ENCODE assay signal across 1 cellular context in the genomic region with DNA sequence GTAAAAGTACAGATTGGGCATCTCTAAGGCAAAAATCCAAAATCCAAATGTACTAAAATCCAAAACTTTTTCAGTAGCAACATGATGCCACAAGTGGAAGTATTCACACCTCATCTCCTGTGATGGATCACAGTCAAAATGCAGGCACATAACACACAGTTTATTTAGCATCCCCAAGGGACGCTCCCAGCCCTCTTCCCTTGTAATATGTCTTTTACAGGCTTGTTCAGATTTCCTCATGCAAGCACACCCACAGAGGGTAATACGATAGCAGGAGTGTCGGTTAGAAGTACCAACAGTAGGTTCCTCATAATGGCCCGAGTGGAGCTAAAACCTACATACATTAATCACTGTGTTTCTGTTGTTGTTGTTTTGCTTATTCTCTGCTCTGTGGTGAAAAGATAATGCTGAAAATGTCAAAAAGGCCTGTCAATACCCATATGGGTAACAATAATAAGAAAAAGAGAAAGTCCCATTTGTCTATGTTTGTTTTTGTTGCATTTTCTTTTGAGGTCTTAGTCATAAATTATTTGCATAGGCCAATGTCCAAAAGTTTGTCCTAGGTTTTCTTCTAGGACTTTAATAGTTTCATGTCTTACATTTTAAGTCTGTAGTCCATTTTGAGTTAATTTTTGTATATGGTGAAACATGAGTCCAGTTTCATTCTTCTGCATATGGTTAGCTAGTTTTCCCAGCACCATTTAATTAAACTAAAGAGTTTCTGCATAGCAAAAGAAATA.
TF ChIP-seq lines count a peak whose summit lies in the region.

No MANE protein-coding gene starts in this region.

TF ChIP-seq in HEK293, 187 proteins besides CTCF, POLR2A, EP300 and RAD21 (continued from another document and continues in another):
- TF ChIP-seq ZNF518A (tag by site-specific recombination; conservative IDR thresholded peaks at IDR 0.05; ENCODE audit: low read depth) (no peak), ZNF777 (tag by site-specific recombination; IDR thresholded peaks at IDR 0.05; ENCODE audit: borderline replicate concordance) (no peak), KLF8 (tag by site-specific recombination; IDR thresholded peaks at IDR 0.05) (no peak), ZEB2 (tag by site-specific recombination; IDR thresholded peaks at IDR 0.05) (no peak), KLF16 (tag by site-specific recombination; IDR thresholded peaks at IDR 0.05) (no peak), ZNF785 (tag by site-specific recombination; IDR thresholded peaks at IDR 0.05) (no peak), ZNF112 (tag by site-specific recombination; IDR thresholded peaks at IDR 0.05) (no peak), ZNF544 (tag by site-specific recombination; IDR thresholded peaks at IDR 0.05) (no peak), YY1 (tag by site-specific recombination; IDR thresholded peaks at IDR 0.05) (no peak), ZBTB49 (tag by site-specific recombination; IDR thresholded peaks at IDR 0.05; ENCODE audit: low read depth) (no peak), ZNF280D (tag by site-specific recombination; IDR thresholded peaks at IDR 0.05) (no peak), ZNF624 (tag by site-specific recombination; IDR thresholded peaks at IDR 0.05) (no peak), ZNF837 (tag by site-specific recombination; IDR thresholded peaks at IDR 0.05) (no peak), SCRT2 (tag by site-specific recombination; IDR thresholded peaks at IDR 0.05) (peak; percentile 81), ZNF629 (tag by site-specific recombination; IDR thresholded peaks at IDR 0.05) (0 out of 2 replicates have a peak, but pooled peaks have one; percentile 16), ZNF548 (tag by site-specific recombination; IDR thresholded peaks at IDR 0.05) (no peak), REPIN1 (tag by site-specific recombination; IDR thresholded peaks at IDR 0.05; ENCODE audit: low read depth) (no peak), ZBTB17 (tag by site-specific recombination; IDR thresholded peaks at IDR 0.05) (no peak), ZNF701 (tag by site-specific recombination; IDR thresholded peaks at IDR 0.05) (no peak), SALL2 (tag by site-specific recombination; IDR thresholded peaks at IDR 0.05; ENCODE audit: borderline replicate concordance) (no peak), ZNF843 (tag by site-specific recombination; IDR thresholded peaks at IDR 0.05) (peak; percentile 52; the same call in 1 of the 2 replicates), SP2 (tag by site-specific recombination; IDR thresholded peaks at IDR 0.05) (no peak), ZNF792 (tag by site-specific recombination; IDR thresholded peaks at IDR 0.05) (no peak), ZNF600 (tag by site-specific recombination; IDR thresholded peaks at IDR 0.05) (no peak), ZNF398 (tag by site-specific recombination; IDR thresholded peaks at IDR 0.05) (no peak), BCL6B (tag by site-specific recombination; IDR thresholded peaks at IDR 0.05) (no peak), ZNF394 (tag by site-specific recombination; IDR thresholded peaks at IDR 0.05; ENCODE audit: borderline replicate concordance) (no peak), ZNF138 (tag by site-specific recombination; IDR thresholded peaks at IDR 0.05; ENCODE audit: borderline replicate concordance) (no peak), HOXA7 (CRISPR knock-in tag; IDR thresholded peaks at IDR 0.05; ENCODE audit: borderline replicate concordance) (no peak), GFI1B (tag by site-specific recombination; IDR thresholded peaks at IDR 0.05) (0 out of 2 replicates have a peak, but pooled peaks have one; percentile 42), BCL11B (tag by site-specific recombination; IDR thresholded peaks at IDR 0.05; ENCODE audit: low read depth) (no peak), ZNF747 (tag by site-specific recombination; IDR thresholded peaks at IDR 0.05) (no peak), ZBTB48 (tag by site-specific recombination; IDR thresholded peaks at IDR 0.05) (no peak), EGR2 (tag by site-specific recombination; IDR thresholded peaks at IDR 0.05; ENCODE audit: low read depth) (peak; percentile 16; the same call in 1 of the 2 replicates), ZNF621 (tag by site-specific recombination; IDR thresholded peaks at IDR 0.05) (no peak), ZBTB21 (tag by site-specific recombination; IDR thresholded peaks at IDR 0.05) (no peak)
- TF ChIP-seq, protein P1, sequence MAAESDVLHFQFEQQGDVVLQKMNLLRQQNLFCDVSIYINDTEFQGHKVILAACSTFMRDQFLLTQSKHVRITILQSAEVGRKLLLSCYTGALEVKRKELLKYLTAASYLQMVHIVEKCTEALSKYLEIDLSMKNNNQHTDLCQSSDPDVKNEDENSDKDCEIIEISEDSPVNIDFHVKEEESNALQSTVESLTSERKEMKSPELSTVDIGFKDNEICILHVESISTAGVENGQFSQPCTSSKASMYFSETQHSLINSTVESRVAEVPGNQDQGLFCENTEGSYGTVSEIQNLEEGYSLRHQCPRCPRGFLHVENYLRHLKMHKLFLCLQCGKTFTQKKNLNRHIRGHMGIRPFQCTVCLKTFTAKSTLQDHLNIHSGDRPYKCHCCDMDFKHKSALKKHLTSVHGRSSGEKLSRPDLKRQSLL (tag by site-specific recombination; IDR thresholded peaks at IDR 0.05): no peak
- TF ChIP-seq, protein P2, sequence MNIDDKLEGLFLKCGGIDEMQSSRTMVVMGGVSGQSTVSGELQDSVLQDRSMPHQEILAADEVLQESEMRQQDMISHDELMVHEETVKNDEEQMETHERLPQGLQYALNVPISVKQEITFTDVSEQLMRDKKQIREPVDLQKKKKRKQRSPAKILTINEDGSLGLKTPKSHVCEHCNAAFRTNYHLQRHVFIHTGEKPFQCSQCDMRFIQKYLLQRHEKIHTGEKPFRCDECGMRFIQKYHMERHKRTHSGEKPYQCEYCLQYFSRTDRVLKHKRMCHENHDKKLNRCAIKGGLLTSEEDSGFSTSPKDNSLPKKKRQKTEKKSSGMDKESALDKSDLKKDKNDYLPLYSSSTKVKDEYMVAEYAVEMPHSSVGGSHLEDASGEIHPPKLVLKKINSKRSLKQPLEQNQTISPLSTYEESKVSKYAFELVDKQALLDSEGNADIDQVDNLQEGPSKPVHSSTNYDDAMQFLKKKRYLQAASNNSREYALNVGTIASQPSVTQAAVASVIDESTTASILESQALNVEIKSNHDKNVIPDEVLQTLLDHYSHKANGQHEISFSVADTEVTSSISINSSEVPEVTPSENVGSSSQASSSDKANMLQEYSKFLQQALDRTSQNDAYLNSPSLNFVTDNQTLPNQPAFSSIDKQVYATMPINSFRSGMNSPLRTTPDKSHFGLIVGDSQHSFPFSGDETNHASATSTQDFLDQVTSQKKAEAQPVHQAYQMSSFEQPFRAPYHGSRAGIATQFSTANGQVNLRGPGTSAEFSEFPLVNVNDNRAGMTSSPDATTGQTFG (tag by site-specific recombination; IDR thresholded peaks at IDR 0.05; ENCODE audit: borderline replicate concordance): no peak
- TF ChIP-seq, protein P3, sequence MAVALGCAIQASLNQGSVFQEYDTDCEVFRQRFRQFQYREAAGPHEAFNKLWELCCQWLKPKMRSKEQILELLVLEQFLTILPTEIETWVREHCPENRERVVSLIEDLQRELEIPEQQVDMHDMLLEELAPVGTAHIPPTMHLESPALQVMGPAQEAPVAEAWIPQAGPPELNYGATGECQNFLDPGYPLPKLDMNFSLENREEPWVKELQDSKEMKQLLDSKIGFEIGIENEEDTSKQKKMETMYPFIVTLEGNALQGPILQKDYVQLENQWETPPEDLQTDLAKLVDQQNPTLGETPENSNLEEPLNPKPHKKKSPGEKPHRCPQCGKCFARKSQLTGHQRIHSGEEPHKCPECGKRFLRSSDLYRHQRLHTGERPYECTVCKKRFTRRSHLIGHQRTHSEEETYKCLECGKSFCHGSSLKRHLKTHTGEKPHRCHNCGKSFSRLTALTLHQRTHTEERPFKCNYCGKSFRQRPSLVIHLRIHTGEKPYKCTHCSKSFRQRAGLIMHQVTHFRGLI (tag by site-specific recombination; IDR thresholded peaks at IDR 0.05): no peak
